Comparison of ENCODE assay signal across 19 cellular contexts in genomic region chr13:100946588-100946987, GRCh38.
DNase-seq lines count a peak whose midpoint lies in the region; ATAC-seq and TF ChIP-seq lines count a peak whose summit lies in the region.
"Had no signal": no experiment of that assay in that cellular context is flagged by ENCODE, and none has a peak within 500 bp of the region (broad histone marks: within the 10 kb centered on the region; RNA-seq: fewer than 3 reads in every experiment).

No MANE protein-coding gene starts in this region.

- no peak overlapping the region for H3K4me2 ChIP-seq in osteoblast (ENCODE audit: insufficient read depth, low read length)
- H3K4me2 ChIP-seq: A549; BLaER1 treated with 17β-estradiol and CSF1 and Interleukin-3, amounts not matched to agents 10 nM and 100 nM had no signal

- H3K27ac Mint-ChIP-seq in stimulated activated naive CD8-positive, alpha-beta T cell treated with anti-CD3 and anti-CD28 coated beads, Interleukin-15, amount 100 ng/mL, for 72 hours: no peak overlapping the region
- H3K27ac Mint-ChIP-seq: B cell; CD4-positive, alpha-beta T cell; CD8-positive, alpha-beta T cell had no signal

- no peaks in the 10 kb centered on the region for H3K4me1 ChIP-seq in osteoblast (ENCODE audit: insufficient read depth, low read length)
- H3K4me1 ChIP-seq: A549; BLaER1 treated with 17β-estradiol and CSF1 and Interleukin-3, amounts not matched to agents 10 nM and 100 nM; Caco-2 had no signal

- no peaks in the 10 kb centered on the region for H3K36me3 ChIP-seq in osteoblast (ENCODE audit: insufficient read depth, low read length)
- H3K36me3 ChIP-seq: BLaER1 treated with 17β-estradiol and CSF1 and Interleukin-3, amounts not matched to agents 10 nM and 100 nM had no signal

- DNase-seq in NCI-H2171 treated with DMSO at 0.1 percent for 48 hours (lab: John Stamatoyannopoulos, UW) (peak; percentile 15), NCI-H2171 (lab: John Stamatoyannopoulos, UW) (no peak), osteoblast (ENCODE audit: insufficient read length, low spot score, missing footprints) (peak; percentile 65), inferior parietal cortex (ENCODE audit: extremely low spot score) (no peak), dermis blood vessel endothelial cell (no peak)
- no peak for DNase-seq in stimulated activated naive CD8-positive, alpha-beta T cell treated with anti-CD3 and anti-CD28 coated beads, Interleukin-15, amount 100 ng/mL, for 72 hours
- no peak for DNase-seq in stimulated activated naive CD8-positive, alpha-beta T cell treated with anti-CD3 and anti-CD28 coated beads, Interleukin-15, Interleukin-2, amounts not matched to agents 100 U/mL and 50 U/mL, for 24 hours
- DNase-seq: AML-193; Caco-2; Calu3; CD4-positive, alpha-beta T cell; CD8-positive, alpha-beta T cell; DMS79 treated with DMSO at 0.1 percent for 48 hours; GF-D8 had no signal

- H3K27me3 Mint-ChIP-seq in stimulated activated naive CD8-positive, alpha-beta T cell treated with anti-CD3 and anti-CD28 coated beads, Interleukin-15, amount 100 ng/mL, for 72 hours: no peaks in the 10 kb centered on the region

- no peaks in the 10 kb centered on the region for H3K9me3 Mint-ChIP-seq in stimulated activated naive CD8-positive, alpha-beta T cell treated with anti-CD3 and anti-CD28 coated beads, Interleukin-15, amount 100 ng/mL, for 72 hours
- H3K9me3 Mint-ChIP-seq: CD4-positive, alpha-beta T cell; CD8-positive, alpha-beta T cell had no signal

- no peaks in the 10 kb centered on the region for H3K9me3 ChIP-seq in osteoblast (ENCODE audit: low read depth, low read length)
- H3K9me3 ChIP-seq: A549; BLaER1 treated with 17β-estradiol and CSF1 and Interleukin-3, amounts not matched to agents 10 nM and 100 nM; Caco-2 had no signal

- H3K79me2 ChIP-seq in osteoblast (ENCODE audit: insufficient read depth, low read length): no peaks in the 10 kb centered on the region

- no peak for TF ChIP-seq CTCF in osteoblast (IDR thresholded peaks at IDR 0.05; ENCODE audit: extremely low read depth, low read depth, low read length)

- H3K4me3 Mint-ChIP-seq in stimulated activated naive CD8-positive, alpha-beta T cell treated with anti-CD3 and anti-CD28 coated beads, Interleukin-15, amount 100 ng/mL, for 72 hours: no peak overlapping the region
- H3K4me3 Mint-ChIP-seq: B cell; CD4-positive, alpha-beta T cell; CD8-positive, alpha-beta T cell had no signal

- no peaks in the 10 kb centered on the region for H3K4me1 Mint-ChIP-seq in stimulated activated naive CD8-positive, alpha-beta T cell treated with anti-CD3 and anti-CD28 coated beads, Interleukin-15, amount 100 ng/mL, for 72 hours
- H3K4me1 Mint-ChIP-seq: B cell had no signal

- no peak overlapping the region for H3K4me3 ChIP-seq in osteoblast (ENCODE audit: insufficient read depth, low read length)
- H3K4me3 ChIP-seq: A549; BLaER1 treated with 17β-estradiol and CSF1 and Interleukin-3, amounts not matched to agents 10 nM and 100 nM had no signal

- peak; percentile 29 for ATAC-seq in stimulated activated naive CD8-positive, alpha-beta T cell treated with anti-CD3 and anti-CD28 coated beads, Interleukin-15, amount 100 ng/mL, for 72 hours
- no peak for ATAC-seq in stimulated activated naive CD8-positive, alpha-beta T cell treated with anti-CD3 and anti-CD28 coated beads, Interleukin-15, Interleukin-2, amounts not matched to agents 100 U/mL and 50 U/mL, for 24 hours
- ATAC-seq: A549; CD8-positive, alpha-beta T cell had no signal

- no peaks in the 10 kb centered on the region for H3K27me3 ChIP-seq in osteoblast (ENCODE audit: insufficient read depth, low read length)
- H3K27me3 ChIP-seq: BLaER1 treated with 17β-estradiol and CSF1 and Interleukin-3, amounts not matched to agents 10 nM and 100 nM had no signal

- no peak overlapping the region for H3K27ac ChIP-seq in osteoblast (ENCODE audit: low read depth, low read length)
- H3K27ac ChIP-seq: 22Rv1; A549; BLaER1 treated with 17β-estradiol and CSF1 and Interleukin-3, amounts not matched to agents 10 nM and 100 nM; C4-2B had no signal

- peak overlapping the region; percentile 44 for H2AFZ ChIP-seq in osteoblast (ENCODE audit: low read length)

- no peaks in the 10 kb centered on the region for H4K20me1 ChIP-seq in osteoblast (ENCODE audit: insufficient read depth, low read length)
- H4K20me1 ChIP-seq: BLaER1 treated with 17β-estradiol and CSF1 and Interleukin-3, amounts not matched to agents 10 nM and 100 nM had no signal

Comparison
In these comparisons a context has a peak if more than half of its experiments do, and no peak if none do; other contexts are left out.
1. DNase-seq: peak in NCI-H2171 treated with DMSO at 0.1 percent for 48 hours (single experiment) and osteoblast (single experiment); none in NCI-H2171 (single experiment), stimulated activated naive CD8-positive, alpha-beta T cell treated with anti-CD3 and anti-CD28 coated beads, Interleukin-15, amount 100 ng/mL, for 72 hours (0 of 2), stimulated activated naive CD8-positive, alpha-beta T cell treated with anti-CD3 and anti-CD28 coated beads, Interleukin-15, Interleukin-2, amounts not matched to agents 100 U/mL and 50 U/mL, for 24 hours (single experiment), inferior parietal cortex (single experiment) and dermis blood vessel endothelial cell (single experiment).